Comparison of ENCODE assay signal across 8 cellular contexts in the genomic region with DNA sequence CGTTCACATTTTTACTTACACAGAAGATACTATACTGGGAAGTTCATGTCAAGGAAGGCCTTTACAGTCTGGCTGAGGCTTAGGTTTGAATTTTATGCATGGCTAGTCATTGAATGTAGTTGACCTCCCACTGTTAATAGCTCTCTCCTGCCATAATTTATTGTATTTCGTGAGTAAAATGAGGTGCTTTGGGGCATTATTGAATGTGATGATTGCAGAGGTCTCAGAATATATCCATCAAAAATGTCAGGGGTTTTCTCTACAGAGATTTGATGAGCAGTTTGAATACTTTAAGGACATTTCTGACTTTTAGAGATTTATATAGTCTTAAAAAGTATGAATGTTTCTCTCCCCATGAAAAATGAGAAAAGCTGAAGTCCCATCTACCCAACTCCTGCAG.
"Had no signal": no experiment of that assay in that cellular context is flagged by ENCODE, and none has a peak within 500 bp of the region (broad histone marks: within the 10 kb centered on the region; RNA-seq: fewer than 3 reads in every experiment).

No MANE protein-coding gene starts in this region.

- DNase-seq: H9, HCEC 1CT, HFFc6, KBM-7 had no signal

- H3K4me2 ChIP-seq: GM23338 had no signal

- H3K27ac Mint-ChIP-seq: GM23338, H9, HFFc6, IgD-negative memory B cell had no signal

- H3K36me3 Mint-ChIP-seq: IgD-negative memory B cell had no signal

- H3K4me1 Mint-ChIP-seq: H9 had no signal

- ATAC-seq: GM23338, HepG2 had no signal

- H2AFZ ChIP-seq: GM23338 had no signal

- H3K27ac ChIP-seq: HL-60 had no signal

- H3K4me3 Mint-ChIP-seq: GM23338, H9, HFFc6, IgD-negative memory B cell had no signal

- H3K27me3 Mint-ChIP-seq: IgD-negative memory B cell had no signal
